In the genomic region with DNA sequence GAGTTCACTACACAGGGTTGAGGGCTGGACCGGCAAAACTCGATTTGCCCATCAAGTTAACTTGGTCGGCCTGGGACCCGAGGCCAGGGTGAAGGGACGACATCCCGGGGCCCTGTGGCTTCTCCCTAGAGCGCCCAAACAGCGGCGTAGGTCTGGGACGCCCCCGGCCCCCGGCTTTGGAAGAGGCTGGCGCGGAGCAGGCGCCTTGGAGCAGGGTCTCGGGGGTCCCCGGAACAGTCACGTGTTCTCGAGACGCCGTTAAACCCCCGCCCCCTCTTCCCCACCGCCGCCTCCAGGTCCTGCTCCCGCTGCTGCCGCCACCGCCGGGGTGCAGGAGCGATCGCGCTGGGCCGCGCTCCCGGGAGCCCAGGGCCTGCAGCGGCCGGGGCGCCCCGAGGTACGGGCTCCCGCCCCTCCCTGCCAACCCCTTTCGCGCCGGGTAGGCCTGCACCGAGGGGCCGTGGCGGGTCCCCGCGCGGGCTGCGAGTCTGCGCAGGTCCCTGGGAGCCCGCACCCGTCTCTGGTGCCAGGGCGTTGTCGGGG, we compare ENCODE assay signal across 9 cellular contexts. TPM values are rescaled to one million over a fixed set of nuclear protein-coding genes. Genes with fewer than 3 reads are reported as not detected.
DNase-seq lines count a peak whose midpoint lies in the region; ATAC-seq and TF ChIP-seq lines count a peak whose summit lies in the region.
"Had no signal": no experiment of that assay in that cellular context is flagged by ENCODE, and none has a peak within 500 bp of the region (broad histone marks: within the 10 kb centered on the region; RNA-seq: fewer than 3 reads in every experiment).

TSS of gene NPY5R (plus strand) at position 289 of the 543 bp plus-strand sequence. CDS start 6,382 bp downstream, outside the sequence.

- no peaks in the 10 kb centered on the region for H3K36me3 ChIP-seq in upper lobe of left lung

- H3K27ac ChIP-seq in upper lobe of left lung, result peak within 1 kb of the TSS in 1 of 4 donors; percentile 7

- H3K27ac Mint-ChIP-seq in WTC11, result no peak within 1 kb of the TSS
- no peak within 1 kb of the TSS for H3K27ac Mint-ChIP-seq in glutamatergic neuron (ENCODE audit: unreplicated experiment)
- no peak within 1 kb of the TSS for H3K27ac Mint-ChIP-seq in nephron progenitor cell
- H3K27ac Mint-ChIP-seq: activated T-helper 1 cell treated with anti-CD3 and anti-CD28 coated beads, Interleukin-12 subunit alpha, Interleukin-12 subunit beta, Interleukin-2, Interleukin-4 antibody, amounts not matched to agents 30 ng/mL and 10 ng/mL and 1 ng/mL, durations not matched to agents 14 hours and 24 hours and 36 hours had no signal

- peak within 1 kb of the TSS in 3 of 4 donors; percentile 35 to 43 (median 41) for H3K4me3 ChIP-seq in upper lobe of left lung

- TF ChIP-seq CTCF in WTC11 (IDR thresholded peaks at IDR 0.05), result no peak
- no peak for TF ChIP-seq CTCF in glutamatergic neuron (IDR thresholded peaks at IDR 0.05; ENCODE audit: partially characterized antibody, unreplicated experiment)
- TF ChIP-seq CTCF in nephron progenitor cell (IDR thresholded peaks at IDR 0.05), result no peak
- no peak for TF ChIP-seq CTCF in upper lobe of left lung (IDR thresholded peaks at IDR 0.05)

- H3K4me3 Mint-ChIP-seq in WTC11 (peak within 1 kb of the TSS; percentile 85), glutamatergic neuron (ENCODE audit: unreplicated experiment) (peak within 1 kb of the TSS; percentile 84), nephron progenitor cell (peak within 1 kb of the TSS; percentile 79)
- H3K4me3 Mint-ChIP-seq: activated T-helper 1 cell treated with anti-CD3 and anti-CD28 coated beads, Interleukin-12 subunit alpha, Interleukin-12 subunit beta, Interleukin-2, Interleukin-4 antibody, amounts not matched to agents 30 ng/mL and 10 ng/mL and 1 ng/mL, durations not matched to agents 14 hours and 24 hours and 36 hours had no signal

- no peak for TF ChIP-seq POLR2A in upper lobe of left lung (IDR thresholded peaks at IDR 0.05)

- H3K36me3 Mint-ChIP-seq in WTC11, result peaks cover 7% of the 10 kb centered on the region; the same call in 1 of the 2 replicates
- H3K36me3 Mint-ChIP-seq in glutamatergic neuron (ENCODE audit: unreplicated experiment), result no peaks in the 10 kb centered on the region
- H3K36me3 Mint-ChIP-seq in nephron progenitor cell (ENCODE audit: low read depth), result no peaks in the 10 kb centered on the region

- no peaks in the 10 kb centered on the region for H3K9me3 Mint-ChIP-seq in WTC11
- no peaks in the 10 kb centered on the region for H3K9me3 Mint-ChIP-seq in glutamatergic neuron (ENCODE audit: unreplicated experiment)
- H3K9me3 Mint-ChIP-seq in nephron progenitor cell, result no peaks in the 10 kb centered on the region
- H3K9me3 Mint-ChIP-seq: activated T-helper 1 cell treated with anti-CD3 and anti-CD28 coated beads, Interleukin-12 subunit alpha, Interleukin-12 subunit beta, Interleukin-2, Interleukin-4 antibody, amounts not matched to agents 30 ng/mL and 10 ng/mL and 1 ng/mL, durations not matched to agents 14 hours and 24 hours and 36 hours had no signal

- WGBS in upper lobe of left lung, 2 donors, result 4% methylated on average over 15 of the region's 55 CpGs; no CpG with 5 or more reads in 1 of the 2 donors

- H3K4me1 Mint-ChIP-seq in WTC11 (peaks cover 17% of the 10 kb centered on the region), glutamatergic neuron (ENCODE audit: low read depth, unreplicated experiment) (no peaks in the 10 kb centered on the region), nephron progenitor cell (no peaks in the 10 kb centered on the region)

- H3K9me3 ChIP-seq in upper lobe of left lung, result no peaks in the 10 kb centered on the region

- H3K27me3 Mint-ChIP-seq in WTC11 (ENCODE audit: low read depth) (peaks cover 20% of the 10 kb centered on the region), glutamatergic neuron (ENCODE audit: unreplicated experiment) (peaks cover 4% of the 10 kb centered on the region), nephron progenitor cell (ENCODE audit: low read depth, poor library complexity) (peaks cover 60% of the 10 kb centered on the region)

- ATAC-seq in WTC11 (peak; percentile 77), upper lobe of left lung (ENCODE audit: low FRiP score in 2 of 2) (peak; percentile 37 to 56), GM21723 (IDR thresholded peaks at IDR 0.05; ENCODE audit: unreplicated experiment) (no peak), GM18502 (IDR thresholded peaks at IDR 0.05; ENCODE audit: poor library complexity, unreplicated experiment) (no peak)

- peaks cover 0 to 16% (median 10%) of the 10 kb centered on the region in 4 donors for H3K27me3 ChIP-seq in upper lobe of left lung

- CTCF ChIA-PET in WTC11 (lab: Charles Lee), result no interaction called here

- H3K4me1 ChIP-seq in upper lobe of left lung, result peaks cover 0 to 17% (median 14%) of the 10 kb centered on the region in 4 donors

- POLR2A ChIA-PET in WTC11 (lab: Charles Lee), result no interaction called here

- DNase-seq in WTC11 (ENCODE audit: low spot score) (peak; percentile 39), glutamatergic neuron (peak; percentile 29), nephron progenitor cell (peak; percentile 58), upper lobe of left lung (peak in 1 of 2 donors; percentile 81), HK-2 (ENCODE audit: unreplicated experiment) (no peak)

- TF ChIP-seq EP300 in upper lobe of left lung (IDR thresholded peaks at IDR 0.05), result no peak

TF ChIP-seq in WTC11, 78 proteins besides CTCF, POLR2A, EP300 and RAD21 (continues in another document):
- TF ChIP-seq, protein P1, sequence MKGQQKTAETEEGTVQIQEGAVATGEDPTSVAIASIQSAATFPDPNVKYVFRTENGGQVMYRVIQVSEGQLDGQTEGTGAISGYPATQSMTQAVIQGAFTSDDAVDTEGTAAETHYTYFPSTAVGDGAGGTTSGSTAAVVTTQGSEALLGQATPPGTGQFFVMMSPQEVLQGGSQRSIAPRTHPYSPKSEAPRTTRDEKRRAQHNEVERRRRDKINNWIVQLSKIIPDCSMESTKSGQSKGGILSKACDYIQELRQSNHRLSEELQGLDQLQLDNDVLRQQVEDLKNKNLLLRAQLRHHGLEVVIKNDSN (CRISPR knock-in tag; IDR thresholded peaks at IDR 0.05), result peak; percentile 68
- TF ChIP-seq, protein P2, sequence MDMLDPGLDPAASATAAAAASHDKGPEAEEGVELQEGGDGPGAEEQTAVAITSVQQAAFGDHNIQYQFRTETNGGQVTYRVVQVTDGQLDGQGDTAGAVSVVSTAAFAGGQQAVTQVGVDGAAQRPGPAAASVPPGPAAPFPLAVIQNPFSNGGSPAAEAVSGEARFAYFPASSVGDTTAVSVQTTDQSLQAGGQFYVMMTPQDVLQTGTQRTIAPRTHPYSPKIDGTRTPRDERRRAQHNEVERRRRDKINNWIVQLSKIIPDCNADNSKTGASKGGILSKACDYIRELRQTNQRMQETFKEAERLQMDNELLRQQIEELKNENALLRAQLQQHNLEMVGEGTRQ (CRISPR knock-in tag; IDR thresholded peaks at IDR 0.05), result peak; percentile 87
- TF ChIP-seq E2F5 (CRISPR knock-in tag; IDR thresholded peaks at IDR 0.05) (0 out of 2 replicates have a peak, but pooled peaks have one; percentile 56), ETV6 (CRISPR knock-in tag; IDR thresholded peaks at IDR 0.05) (no peak), KAT7 (CRISPR knock-in tag; IDR thresholded peaks at IDR 0.05; ENCODE audit: borderline replicate concordance) (peak; percentile 80; the same call in 1 of the 2 replicates), ELF4 (CRISPR knock-in tag; IDR thresholded peaks at IDR 0.05; ENCODE audit: low read depth) (0 out of 2 replicates have a peak, but pooled peaks have one; percentile 54)
- TF ChIP-seq, protein P3, sequence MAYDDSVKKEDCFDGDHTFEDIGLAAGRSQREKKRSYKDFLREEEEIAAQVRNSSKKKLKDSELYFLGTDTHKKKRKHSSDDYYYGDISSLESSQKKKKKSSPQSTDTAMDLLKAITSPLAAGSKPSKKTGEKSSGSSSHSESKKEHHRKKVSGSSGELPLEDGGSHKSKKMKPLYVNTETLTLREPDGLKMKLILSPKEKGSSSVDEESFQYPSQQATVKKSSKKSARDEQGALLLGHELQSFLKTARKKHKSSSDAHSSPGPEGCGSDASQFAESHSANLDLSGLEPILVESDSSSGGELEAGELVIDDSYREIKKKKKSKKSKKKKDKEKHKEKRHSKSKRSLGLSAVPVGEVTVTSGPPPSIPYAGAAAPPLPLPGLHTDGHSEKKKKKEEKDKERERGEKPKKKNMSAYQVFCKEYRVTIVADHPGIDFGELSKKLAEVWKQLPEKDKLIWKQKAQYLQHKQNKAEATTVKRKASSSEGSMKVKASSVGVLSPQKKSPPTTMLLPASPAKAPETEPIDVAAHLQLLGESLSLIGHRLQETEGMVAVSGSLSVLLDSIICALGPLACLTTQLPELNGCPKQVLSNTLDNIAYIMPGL (CRISPR knock-in tag; IDR thresholded peaks at IDR 0.05), result peak; percentile 94; the same call in 1 of the 2 replicates
- TF ChIP-seq, protein P4, sequence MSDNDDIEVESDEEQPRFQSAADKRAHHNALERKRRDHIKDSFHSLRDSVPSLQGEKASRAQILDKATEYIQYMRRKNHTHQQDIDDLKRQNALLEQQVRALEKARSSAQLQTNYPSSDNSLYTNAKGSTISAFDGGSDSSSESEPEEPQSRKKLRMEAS (CRISPR knock-in tag; IDR thresholded peaks at IDR 0.05), result peak; percentile 30

RNA-seq across cellular contexts. Expression of gene NPY5R, which starts in this region (rescaled TPM):
- total RNA-seq in WTC11 (2021) (4.5 to 6.2 TPM (median 6.0 TPM) in 3 replicates), glutamatergic neuron (ENCODE audit: unreplicated experiment) (not detected), upper lobe of left lung (under 1 TPM in 1 of 6 donors, not detected in 5; 0.11 TPM)
- total RNA-seq: activated T-helper 1 cell treated with anti-CD3 and anti-CD28 coated beads, Interleukin-12 subunit alpha, Interleukin-12 subunit beta, Interleukin-2, Interleukin-4 antibody, amounts not matched to agents 30 ng/mL and 10 ng/mL and 1 ng/mL, durations not matched to agents 14 hours and 24 hours and 36 hours; LHCN-M2 had no signal

Comparison
In these comparisons a context has a peak if more than half of its experiments do, and no peak if none do; other contexts are left out.
1. Peak in DNase-seq in glutamatergic neuron; RNA of the gene not detected or under 1 TPM.
2. Peak in ATAC-seq and H3K4me3 ChIP-seq in upper lobe of left lung; RNA of the gene not detected or under 1 TPM.